ENCODE assay signal across 25 cellular contexts in the genomic region with DNA sequence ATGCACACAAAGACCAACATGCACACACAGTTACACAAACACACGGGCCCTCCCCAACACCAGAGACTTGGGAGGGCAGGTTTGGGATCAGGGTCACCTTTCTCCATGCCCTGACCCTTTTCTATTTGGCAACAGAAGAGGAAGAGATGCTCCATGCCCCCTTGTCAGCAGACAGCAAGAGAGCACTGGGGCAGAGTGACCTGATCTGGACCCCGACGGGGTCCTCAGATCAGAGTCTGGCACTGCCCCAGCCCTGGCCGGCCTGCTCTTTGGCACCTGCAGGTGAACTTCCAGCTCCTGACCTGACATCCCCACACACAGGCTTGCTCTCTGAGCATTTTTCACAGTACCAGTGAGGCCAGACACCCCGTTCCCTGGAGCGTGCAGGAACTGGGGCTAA.
"Had no signal": no experiment of that assay in that cellular context is flagged by ENCODE, and none has a peak within 500 bp of the region (broad histone marks: within the 10 kb centered on the region; RNA-seq: fewer than 3 reads in every experiment).

No MANE protein-coding gene starts in this region.

- H3K27ac ChIP-seq: body of pancreas, skin epidermis, upper lobe of left lung had no signal

- H3K9me3 Mint-ChIP-seq: activated CD4-positive, alpha-beta memory T cell treated with anti-CD3 and anti-CD28 coated beads for 36 hours; activated naive CD4-positive, alpha-beta T cell treated with anti-CD3 and anti-CD28 coated beads, Interleukin-2, amount 50 U/mL, for 72 hours; activated T-helper 1 cell treated with anti-CD3 and anti-CD28 coated beads, Interleukin-12 subunit alpha, Interleukin-12 subunit beta, Interleukin-2, Interleukin-4 antibody, amounts not matched to agents 30 ng/mL and 10 ng/mL and 1 ng/mL, durations not matched to agents 14 hours and 24 hours and 36 hours; mesothelial cell of epicardium; nephron had no signal

- H3K4me3 Mint-ChIP-seq: activated CD4-positive, alpha-beta memory T cell treated with anti-CD3 and anti-CD28 coated beads for 36 hours; activated T-helper 1 cell treated with anti-CD3 and anti-CD28 coated beads, Interleukin-12 subunit alpha, Interleukin-12 subunit beta, Interleukin-2, Interleukin-4 antibody, amounts not matched to agents 30 ng/mL and 10 ng/mL and 1 ng/mL, durations not matched to agents 14 hours and 24 hours and 36 hours; mesothelial cell of epicardium; nephron had no signal

- FAIRE-seq: colon, frontal cortex, islet of Langerhans, TTC549 had no signal

- ATAC-seq: activated naive CD4-positive, alpha-beta T cell treated with anti-CD3 and anti-CD28 coated beads, Interleukin-2, amount 50 U/mL, for 72 hours; left colon had no signal

- H3K27me3 ChIP-seq: body of pancreas, stomach, upper lobe of left lung had no signal

- DNase-seq: activated CD4-positive, alpha-beta memory T cell treated with anti-CD3 and anti-CD28 coated beads for 36 hours; activated CD4-positive, alpha-beta T cell treated with anti-CD3 and anti-CD28 coated beads for 4 hours; activated gamma-delta T cell treated with Interleukin-2 at 50 U/mL for 16 hours; activated T-cell treated with anti-CD3 and anti-CD28 coated beads for 4 hours; amygdala; caudate nucleus; erythroblast; head of caudate nucleus; left colon; occipital lobe; stimulated activated CD4-positive, alpha-beta T cell treated with anti-CD3 and anti-CD28 coated beads, Interleukin-15, amount 100 ng/mL, for 24 hours; stimulated activated CD4-positive, alpha-beta T cell treated with anti-CD3 and anti-CD28 coated beads, Interleukin-2, amount 100 ng/mL, for 48 hours; stomach; T-helper 2 cell; upper lobe of left lung had no signal

- H3K36me3 Mint-ChIP-seq: activated CD4-positive, alpha-beta memory T cell treated with anti-CD3 and anti-CD28 coated beads for 36 hours; activated naive CD4-positive, alpha-beta T cell treated with anti-CD3 and anti-CD28 coated beads, Interleukin-2, amount 50 U/mL, for 72 hours had no signal

- H3K4me1 Mint-ChIP-seq: mesothelial cell of epicardium had no signal

- H3K4me3 ChIP-seq: body of pancreas, skin epidermis, stomach, upper lobe of left lung had no signal

- H3K4me1 ChIP-seq: body of pancreas had no signal

- H3K9me3 ChIP-seq: body of pancreas, stomach, upper lobe of left lung had no signal

- H3K27me3 Mint-ChIP-seq: activated CD4-positive, alpha-beta memory T cell treated with anti-CD3 and anti-CD28 coated beads for 36 hours had no signal

- H3K27ac Mint-ChIP-seq: activated CD4-positive, alpha-beta memory T cell treated with anti-CD3 and anti-CD28 coated beads for 36 hours; activated naive CD4-positive, alpha-beta T cell treated with anti-CD3 and anti-CD28 coated beads, Interleukin-2, amount 50 U/mL, for 72 hours; activated T-helper 1 cell treated with anti-CD3 and anti-CD28 coated beads, Interleukin-12 subunit alpha, Interleukin-12 subunit beta, Interleukin-2, Interleukin-4 antibody, amounts not matched to agents 30 ng/mL and 10 ng/mL and 1 ng/mL, durations not matched to agents 14 hours and 24 hours and 36 hours; mesothelial cell of epicardium; nephron had no signal
